Comparison of ENCODE assay signal across 8 cellular contexts in genomic region chr6:2999005-2999620, GRCh38. TPM values are rescaled to one million over a fixed set of nuclear protein-coding genes. Genes with fewer than 3 reads are reported as not detected.
DNase-seq lines count a peak whose midpoint lies in the region; ATAC-seq lines count a peak whose summit lies in the region.

No MANE protein-coding gene starts in this region.

- H3K4me3 Mint-ChIP-seq in IgD-negative memory B cell: peak overlapping the region; percentile 88 to 93 (median 90)
- peak overlapping the region; percentile 88 for H3K4me3 Mint-ChIP-seq in activated CD4-positive, alpha-beta memory T cell treated with anti-CD3 and anti-CD28 coated beads, Interleukin-2, amount 10 ng/mL, durations not matched to agents 7 days and 5 days

- CTCF ChIA-PET in activated CD4-positive, alpha-beta memory T cell treated with anti-CD3 and anti-CD28 coated beads, Interleukin-2, amount 10 ng/mL, durations not matched to agents 7 days and 5 days (lab: Charles Lee): interaction anchor here (0.5 to 3.8 kb wide), 11 partner anchors 9 to 153 kb away, joined by 3 to 50 read pairs (median 7); partner anchors contain the start of gene RIPK1

- POLR2A ChIA-PET in activated CD4-positive, alpha-beta memory T cell treated with anti-CD3 and anti-CD28 coated beads, Interleukin-2, amount 10 ng/mL, durations not matched to agents 7 days and 5 days (lab: Charles Lee): interaction anchor here (0.6 to 4.3 kb wide), 12 partner anchors 10 to 260 kb away, joined by 3 to 91 read pairs (median 5); partner anchors contain the start of genes RIPK1 and SERPINB1

- ATAC-seq in GM19455 (IDR thresholded peaks at IDR 0.05; ENCODE audit: unreplicated experiment) (peak; percentile 40), GM21825 (IDR thresholded peaks at IDR 0.05; ENCODE audit: unreplicated experiment) (no peak)

- H3K9me3 Mint-ChIP-seq in IgD-negative memory B cell: no peaks in the 10 kb centered on the region
- no peaks in the 10 kb centered on the region for H3K9me3 Mint-ChIP-seq in activated CD4-positive, alpha-beta memory T cell treated with anti-CD3 and anti-CD28 coated beads, Interleukin-2, amount 10 ng/mL, durations not matched to agents 7 days and 5 days

- H3K36me3 Mint-ChIP-seq in IgD-negative memory B cell: no peaks in the 10 kb centered on the region
- peaks cover 8% of the 10 kb centered on the region for H3K36me3 Mint-ChIP-seq in activated CD4-positive, alpha-beta memory T cell treated with anti-CD3 and anti-CD28 coated beads, Interleukin-2, amount 10 ng/mL, durations not matched to agents 7 days and 5 days (ENCODE audit: low read depth)

- H3K27me3 Mint-ChIP-seq in IgD-negative memory B cell: no peaks in the 10 kb centered on the region
- peaks cover 2% of the 10 kb centered on the region for H3K27me3 Mint-ChIP-seq in activated CD4-positive, alpha-beta memory T cell treated with anti-CD3 and anti-CD28 coated beads, Interleukin-2, amount 10 ng/mL, durations not matched to agents 7 days and 5 days

- DNase-seq in CMK (ENCODE audit: low read depth) (peak; percentile 27), foreskin melanocyte (peak; percentile 68), posterior vena cava (ENCODE audit: low spot score) (peak; percentile 93), iPS-NIHi11 (ENCODE audit: low spot score) (no peak)
- DNase-seq in activated CD4-positive, alpha-beta memory T cell treated with anti-CD3 and anti-CD28 coated beads, Interleukin-2, amount 10 ng/mL, durations not matched to agents 7 days and 5 days: no peak

- H3K4me1 Mint-ChIP-seq in IgD-negative memory B cell: peaks cover 15 to 22% (median 21%) of the 10 kb centered on the region in 3 donors
- peaks cover 35% of the 10 kb centered on the region for H3K4me1 Mint-ChIP-seq in activated CD4-positive, alpha-beta memory T cell treated with anti-CD3 and anti-CD28 coated beads, Interleukin-2, amount 10 ng/mL, durations not matched to agents 7 days and 5 days

- intact Hi-C loops in posterior vena cava (cut with DNase I): loop anchor here (2.0 kb wide), 1 partner anchor 56 kb away; no protein-coding TSS in a partner anchor

- peak overlapping the region; percentile 71 to 91 (median 75) for H3K27ac Mint-ChIP-seq in IgD-negative memory B cell
- H3K27ac Mint-ChIP-seq in activated CD4-positive, alpha-beta memory T cell treated with anti-CD3 and anti-CD28 coated beads, Interleukin-2, amount 10 ng/mL, durations not matched to agents 7 days and 5 days: peak overlapping the region; percentile 83

RNA-seq across cellular contexts. Expression of gene NQO2, which starts 0.6 kb away (rescaled TPM):
- 27.6 TPM for polyA plus RNA-seq in IgD-negative memory B cell
- total RNA-seq in activated CD4-positive, alpha-beta memory T cell treated with anti-CD3 and anti-CD28 coated beads, Interleukin-2, amount 10 ng/mL, durations not matched to agents 7 days and 5 days: 10 to 100 TPM; 37.7 to 38.4 TPM
- 10 to 100 TPM; 27.7 to 42.4 TPM for total RNA-seq in posterior vena cava

RNA-seq across cellular contexts. Expression of gene SERPINB6, which starts 27.7 kb away (rescaled TPM):
- 77.8 TPM for polyA plus RNA-seq in IgD-negative memory B cell
- 10 to 100 TPM; 19.8 to 20.1 TPM for total RNA-seq in activated CD4-positive, alpha-beta memory T cell treated with anti-CD3 and anti-CD28 coated beads, Interleukin-2, amount 10 ng/mL, durations not matched to agents 7 days and 5 days
- total RNA-seq in posterior vena cava: 10 to 100 TPM; 90.7 to 98.3 TPM

Comparison
In these comparisons a context has a peak if more than half of its experiments do, and no peak if none do; other contexts are left out.
1. DNase-seq: peak in CMK (single experiment), foreskin melanocyte (single experiment) and posterior vena cava (single experiment); none in activated CD4-positive, alpha-beta memory T cell treated with anti-CD3 and anti-CD28 coated beads, Interleukin-2, amount 10 ng/mL, durations not matched to agents 7 days and 5 days (single experiment) and iPS-NIHi11 (single experiment).
2. RNA of gene SERPINB6, which starts 27.7 kb away (total RNA-seq): 90.7 to 98.3 TPM in posterior vena cava; 19.8 to 20.1 TPM in activated CD4-positive, alpha-beta memory T cell treated with anti-CD3 and anti-CD28 coated beads, Interleukin-2, amount 10 ng/mL, durations not matched to agents 7 days and 5 days; every median in the first group is over 4 times any median in the second.